Comparison of ENCODE assay signal across 9 cellular contexts in genomic region chr6:37173573-37174195, GRCh38. TPM values are rescaled to one million over a fixed set of nuclear protein-coding genes. Genes with fewer than 3 reads are reported as not detected.
A peak's percentile ranks its signal among the peaks of the same experiment; 100 is the strongest.
DNase-seq lines count a peak whose midpoint lies in the region; TF ChIP-seq lines count a peak whose summit lies in the region.
"Had no signal": no experiment of that assay in that cellular context is flagged by ENCODE, and none has a peak within 500 bp of the region (broad histone marks: within the 10 kb centered on the region; RNA-seq: fewer than 3 reads in every experiment).

No MANE protein-coding gene starts in this region.

- peaks cover 3% of the 10 kb centered on the region for H4K20me1 ChIP-seq in OCI-LY1 (ENCODE audit: insufficient read depth, low read length)

- in situ Hi-C loops in GM13976 (cut with MboI; ENCODE audit: low sequenced_read_pairs, unreplicated experiment): loop anchor here (5.0 kb wide), 1 partner anchor 121 kb away; no protein-coding TSS in a partner anchor

- TF ChIP-seq CTCF in OCI-LY1 (IDR thresholded peaks at IDR 0.05; ENCODE audit: low read length): no peak
- no peak for TF ChIP-seq CTCF in fibroblast of the aortic adventitia (IDR thresholded peaks at IDR 0.05; ENCODE audit: insufficient read depth, low read length)
- no peak for TF ChIP-seq CTCF in GM13976 (IDR thresholded peaks at IDR 0.05; ENCODE audit: borderline replicate concordance, control extremely low read depth, extremely low read depth, insufficient read depth, missing control alignments)

- no peaks in the 10 kb centered on the region for H3K27me3 ChIP-seq in OCI-LY1 (ENCODE audit: insufficient read depth, low read length)

- peak overlapping the region; percentile 82 for H3K4me2 ChIP-seq in OCI-LY1 (ENCODE audit: low read length)

- H3F3A ChIP-seq in OCI-LY1 (ENCODE audit: insufficient read depth, low read length): peaks cover 32% of the 10 kb centered on the region

- peaks cover 26% of the 10 kb centered on the region for H3K79me2 ChIP-seq in OCI-LY1 (ENCODE audit: insufficient read depth, low read length)

- H3K9me3 ChIP-seq in OCI-LY1 (ENCODE audit: low read length): no peaks in the 10 kb centered on the region

- H3K9me2 ChIP-seq in OCI-LY1 (ENCODE audit: low read depth, low read length): no peaks in the 10 kb centered on the region

- H3K4me1 ChIP-seq in OCI-LY1 (ENCODE audit: insufficient read depth, low read length, severe bottlenecking): peaks cover 47% of the 10 kb centered on the region

- no peak overlapping the region for H2AFZ ChIP-seq in OCI-LY1 (ENCODE audit: low read length)

- peak overlapping the region; percentile 89 for H3K4me3 ChIP-seq in OCI-LY1 (ENCODE audit: low read depth, low read length, poor library complexity, severe bottlenecking)
- peak overlapping the region; percentile 96 for H3K4me3 ChIP-seq in fibroblast of the aortic adventitia (ENCODE audit: low read depth, low read length)

- peaks cover 59% of the 10 kb centered on the region for H3K36me3 ChIP-seq in OCI-LY1 (ENCODE audit: insufficient read depth, low read length)

- peak; percentile 52 for DNase-seq in activated T-cell treated with anti-CD3 and anti-CD28 coated beads for 24 hours (ENCODE audit: low read depth)
- DNase-seq in fibroblast of the aortic adventitia (ENCODE audit: low read depth): no peak
- peak; percentile 61 for DNase-seq in stimulated activated naive CD4-positive, alpha-beta T cell treated with Interleukin-2 at 50 U/mL for 16 hours (lab: John Stamatoyannopoulos, UW)
- no peak for DNase-seq in GM13976 (ENCODE audit: low spot score)
- no peak for DNase-seq in kidney glomerular epithelial cell (lab: John Stamatoyannopoulos, UW)
- no peak for DNase-seq in NCI-H1930 (lab: John Stamatoyannopoulos, UW)
- no peak for DNase-seq in cortex of kidney (lab: John Stamatoyannopoulos, UW)
- DNase-seq: NCI-H446 treated with DMSO at 0.1 percent for 48 hours had no signal

- H3K27ac ChIP-seq in OCI-LY1 (ENCODE audit: low read depth, low read length, poor library complexity, severe bottlenecking): peak overlapping the region; percentile 93

- H3K9ac ChIP-seq in OCI-LY1 (ENCODE audit: low read length): peak overlapping the region; percentile 53; the same call in 1 of the 2 replicates

RNA-seq across cellular contexts. Expression of gene PIM1, which starts 3.7 kb away (rescaled TPM):
- 8.7 and 19.3 TPM in 2 replicates for total RNA-seq in fibroblast of the aortic adventitia (ENCODE audit: low replicate concordance)

Comparison
In these comparisons a context has a peak if more than half of its experiments do, and no peak if none do; other contexts are left out.
1. DNase-seq: peak in activated T-cell treated with anti-CD3 and anti-CD28 coated beads for 24 hours (single experiment) and stimulated activated naive CD4-positive, alpha-beta T cell treated with Interleukin-2 at 50 U/mL for 16 hours (single experiment); none in fibroblast of the aortic adventitia (single experiment), GM13976 (single experiment), kidney glomerular epithelial cell (single experiment), NCI-H1930 (0 of 2) and cortex of kidney (single experiment).